8 cellular contexts compared by ENCODE assay signal in the genomic region with DNA sequence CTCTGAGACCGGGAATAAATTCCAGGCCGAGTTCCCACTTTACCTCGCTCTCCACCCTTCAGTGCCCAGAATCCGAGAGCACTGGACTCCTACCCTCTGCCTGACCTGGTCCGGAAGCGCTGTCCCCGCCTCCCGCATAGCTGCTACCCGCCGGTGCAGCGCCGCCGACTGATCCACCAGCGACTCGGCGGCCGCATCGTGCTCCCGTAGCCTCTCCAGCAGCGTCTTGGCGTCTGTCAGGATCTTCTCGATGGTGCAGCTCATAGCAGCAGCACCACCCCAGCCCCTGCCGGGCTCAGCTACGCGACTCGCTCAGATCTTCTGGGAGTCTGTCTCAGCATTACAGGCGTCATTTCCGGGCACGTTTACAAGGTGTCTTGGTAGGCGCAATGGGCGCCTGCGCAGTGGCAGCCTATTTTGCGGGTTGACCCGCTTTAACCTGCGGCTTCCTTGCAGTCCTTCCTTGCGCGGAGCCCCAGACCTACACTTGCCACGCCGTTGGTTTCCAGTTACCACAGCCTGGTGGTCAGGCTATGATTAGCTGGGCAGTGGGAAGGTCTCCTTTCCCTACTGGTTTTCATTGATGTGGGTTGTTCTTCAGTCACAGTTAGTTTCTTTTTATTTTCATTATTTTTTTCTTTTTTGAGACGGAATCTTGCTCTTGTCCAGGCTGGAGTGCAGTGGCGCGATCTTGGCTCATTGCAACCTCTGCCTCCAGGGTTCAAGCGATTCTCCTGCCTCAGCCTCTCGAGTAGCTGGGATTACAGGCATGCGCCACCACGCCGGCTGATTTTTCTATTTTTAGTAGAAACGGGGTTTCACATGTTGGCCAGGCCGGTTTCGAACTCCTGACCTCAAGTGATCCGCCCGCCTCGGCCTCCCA. TPM values are rescaled to one million over a fixed set of nuclear protein-coding genes. Genes with fewer than 3 reads are reported as not detected.
DNase-seq lines count a peak whose midpoint lies in the region; ATAC-seq and TF ChIP-seq lines count a peak whose summit lies in the region.

Gene SIKE1, minus strand, starts transcription at position 342 of the 883 bp plus-strand sequence. Its CDS starts 78 bp downstream, at position 264.

- H3K4me1 Mint-ChIP-seq in Caco-2 (ENCODE audit: low read depth, unreplicated experiment), result no peaks in the 10 kb centered on the region

- TF ChIP-seq CTCF in Caco-2 (IDR thresholded peaks at IDR 0.05; ENCODE audit: insufficient read depth in 1 of 2, low read depth in 1 of 2, low read length in 1 of 2, severe bottlenecking in 1 of 2, unreplicated experiment in 1 of 2), result no peak

- CTCF ChIA-PET in Caco-2 (lab: Charles Lee), result no interaction called here

- 0 out of 2 replicates have a peak, but pooled peaks cover 2% of the 10 kb centered on the region for H3K4me1 ChIP-seq in Caco-2
- H3K4me1 ChIP-seq in HUES48 (ENCODE audit: control insufficient read depth, insufficient read depth, low read length), result no peaks in the 10 kb centered on the region
- H3K4me1 ChIP-seq in NT2/D1 (ENCODE audit: insufficient read depth, insufficient read length), result no peaks in the 10 kb centered on the region

- in situ Hi-C loops in endometrial microvascular endothelial cells (cut with HindIII; ENCODE audit: inconsistent ontology term, low pct_unique_long_range_greater_than_20kb, low sequenced_read_pairs), result no loop called here

- peak; percentile 99 for ATAC-seq in GM21390 (IDR thresholded peaks at IDR 0.05; ENCODE audit: unreplicated experiment)

- H3K27me3 Mint-ChIP-seq in Caco-2 (ENCODE audit: insufficient read depth, unreplicated experiment), result no peaks in the 10 kb centered on the region

- POLR2A ChIA-PET in Caco-2 (lab: Charles Lee), result interaction anchor here (1.2 to 1.5 kb wide), 2 partner anchors 23 to 65 kb away, joined by 3 to 4 read pairs; partner anchors contain the start of gene CSDE1

- peaks cover 14% of the 10 kb centered on the region for H3K36me3 Mint-ChIP-seq in Caco-2 (ENCODE audit: insufficient read depth, unreplicated experiment)

- peak within 1 kb of the TSS; percentile 100 for H3K4me3 Mint-ChIP-seq in Caco-2 (ENCODE audit: unreplicated experiment)

- peak; percentile 91 to 95 for DNase-seq in Caco-2
- DNase-seq in NT2/D1 (ENCODE audit: low read depth, low spot score), result peak; percentile 98
- peak; percentile 93 for DNase-seq in activated CD8-positive, alpha-beta memory T cell treated with anti-CD3 and anti-CD28 coated beads, Interleukin-2, amount 50 U/mL, for 1 hour (ENCODE audit: extremely low read depth)
- peak; percentile 93 for DNase-seq in mesenteric fat pad (ENCODE audit: low spot score)
- DNase-seq in stimulated activated CD8-positive, alpha-beta memory T cell treated with anti-CD3 and anti-CD28 coated beads, Interleukin-15, amount 100 ng/mL, for 24 hours (ENCODE audit: low read depth), result peak; percentile 82

- H3K27ac ChIP-seq in HUES48 (ENCODE audit: low read depth, low read length), result peak within 1 kb of the TSS; percentile 93

- no peaks in the 10 kb centered on the region for H3K9me3 ChIP-seq in Caco-2
- no peaks in the 10 kb centered on the region for H3K9me3 ChIP-seq in HUES48 (ENCODE audit: control insufficient read depth, insufficient read depth, low read length)
- H3K9me3 ChIP-seq in NT2/D1 (ENCODE audit: insufficient read depth, low read length), result no peaks in the 10 kb centered on the region

- H3K36me3 ChIP-seq in Caco-2 (ENCODE audit: control insufficient read depth, insufficient read depth, low read length), result no peaks in the 10 kb centered on the region
- H3K36me3 ChIP-seq in HUES48 (ENCODE audit: control insufficient read depth, insufficient read depth, low read length), result peaks cover 33% of the 10 kb centered on the region
- H3K36me3 ChIP-seq in NT2/D1 (ENCODE audit: insufficient read depth, insufficient read length, low read length), result peaks cover 34% of the 10 kb centered on the region

- H3K9me3 Mint-ChIP-seq in Caco-2 (ENCODE audit: unreplicated experiment), result no peaks in the 10 kb centered on the region

- intact Hi-C loops in Caco-2 (cut with micrococcal nuclease; ENCODE audit: unreplicated experiment), result loop anchor here (1.0 kb wide), 1 partner anchor 23 kb away; the partner anchor contains the start of gene CSDE1

- H3K9ac ChIP-seq in HUES48 (ENCODE audit: low read depth, low read length) (peak within 1 kb of the TSS; percentile 75), NT2/D1 (ENCODE audit: insufficient read length, low read depth) (peak within 1 kb of the TSS; percentile 99)

- H3K27me3 ChIP-seq in Caco-2 (replicated peaks; ENCODE audit: control insufficient read depth, insufficient read depth, low read length) (no peaks in the 10 kb centered on the region), HUES48 (ENCODE audit: control insufficient read depth, insufficient read depth, low read length) (peaks cover 16% of the 10 kb centered on the region), NT2/D1 (ENCODE audit: insufficient read depth, insufficient read length) (peaks cover 3% of the 10 kb centered on the region)

- BruUV-seq in Caco-2 (replicated peaks; lab: Mats Ljungman, UMichigan), result TSS peak; percentile 97

- H3K27ac Mint-ChIP-seq in Caco-2 (ENCODE audit: unreplicated experiment), result peak within 1 kb of the TSS; percentile 100

- peak within 1 kb of the TSS; percentile 56 for H3K4me3 ChIP-seq in Caco-2 (ENCODE audit: low read depth, low read length)
- H3K4me3 ChIP-seq in HUES48 (ENCODE audit: low read depth, low read length), result peak within 1 kb of the TSS; percentile 82
- H3K4me3 ChIP-seq in NT2/D1 (ENCODE audit: insufficient read length, low read depth), result peak within 1 kb of the TSS; percentile 97

RNA-seq across cellular contexts. Expression of gene SIKE1, which starts in this region (rescaled TPM):
- total RNA-seq in Caco-2 (2022) (41.9 and 47.7 TPM in 2 replicates), endometrial microvascular endothelial cells (ENCODE audit: inconsistent ontology term) (23.6 TPM), mesenteric fat pad (34.8 TPM)

Comparison
In these comparisons a context has a peak if more than half of its experiments do, and no peak if none do; other contexts are left out.
1. Peak in every context shown above with its lines: DNase-seq, ATAC-seq, H3K4me3 ChIP-seq and H3K27ac ChIP-seq.